Comparison of ENCODE assay signal across 9 cellular contexts in genomic region chr3:48655586-48655985, GRCh38. TPM values are rescaled to one million over a fixed set of nuclear protein-coding genes. Genes with fewer than 3 reads are reported as not detected.
DNase-seq lines count a peak whose midpoint lies in the region; ATAC-seq, FAIRE-seq and TF ChIP-seq lines count a peak whose summit lies in the region.
"Had no signal": no experiment of that assay in that cellular context is flagged by ENCODE, and none has a peak within 500 bp of the region (broad histone marks: within the 10 kb centered on the region; RNA-seq: fewer than 3 reads in every experiment).

No MANE protein-coding gene starts in this region.

- no peak for FAIRE-seq in A549 (lab: Jason Lieb, UNC)
- FAIRE-seq in pancreas (lab: Jason Lieb, UNC), result no peak

- no peaks in the 10 kb centered on the region for H3K27me3 Mint-ChIP-seq in T-helper 17 cell

- no peaks in the 10 kb centered on the region for H3K36me3 ChIP-seq in pancreas
- H3K36me3 ChIP-seq in MG63, result no peaks in the 10 kb centered on the region

- H3K36me3 Mint-ChIP-seq in T-helper 17 cell (ENCODE audit: low read depth), result no peaks in the 10 kb centered on the region

- H3K27me3 ChIP-seq in pancreas, result no peaks in the 10 kb centered on the region
- no peaks in the 10 kb centered on the region for H3K27me3 ChIP-seq in MG63

- no peak for TF ChIP-seq RAD21 in A549 (conservative IDR thresholded peaks at IDR 0.05 in 1 of 2, IDR thresholded peaks at IDR 0.05 in 1 of 2)

- intact Hi-C loops in pancreas (cut with DNase I), result no loop called here

- H3K9me3 ChIP-seq in A549 (no peaks in the 10 kb centered on the region), T-helper 17 cell (ENCODE audit: control insufficient read depth, low read length, poor library complexity, severe bottlenecking) (no peaks in the 10 kb centered on the region), pancreas (no peaks in the 10 kb centered on the region), MG63 (no peaks in the 10 kb centered on the region)

- peak overlapping the region; percentile 86 for H3K4me3 Mint-ChIP-seq in T-helper 17 cell

- H3K27ac ChIP-seq in A549 (peak overlapping the region; percentile 75 to 88), coronary artery (peak overlapping the region; percentile 70 to 88), pancreas (peak overlapping the region; percentile 3 to 70 (median 50))

- peak overlapping the region; percentile 71 for H3K4me2 ChIP-seq in A549

- peaks cover 9% of the 10 kb centered on the region; the same call in 1 of the 3 replicates for H3K4me1 ChIP-seq in A549
- H3K4me1 ChIP-seq in pancreas, result no peaks in the 10 kb centered on the region

- DNase-seq in A549 (ENCODE audit: low read depth in 1 of 2, low spot score in 1 of 2) (no peak), T-helper 17 cell (peak in 2 of 3 donors; percentile 24 to 26), coronary artery (ENCODE audit: low spot score) (no peak), pancreas (peak in 1 of 6 donors; percentile 65), glomerular visceral epithelial cell (ENCODE audit: extremely low spot score) (no peak), SIG-M5 (lab: John Stamatoyannopoulos, UW) (no peak), SHP77 (lab: John Stamatoyannopoulos, UW) (no peak), MG63 (no peak)

- no peak for TF ChIP-seq POLR2A in A549 (IDR thresholded peaks at IDR 0.05; ENCODE audit: low read length)

- TF ChIP-seq EP300 in A549 (IDR thresholded peaks at IDR 0.05), result no peak

- H3K4me3 ChIP-seq in A549 (peak overlapping the region; percentile 51; the same call in 2 of the 3 replicates), coronary artery (peak overlapping the region; percentile 88), pancreas (peak overlapping the region; percentile 42 to 59 (median 52)), MG63 (no peak overlapping the region)

- POLR2A ChIA-PET in A549 (lab: Yijun Ruan, JAX), result no interaction called here

- H3K27ac Mint-ChIP-seq in T-helper 17 cell, result peak overlapping the region; percentile 19

- TF ChIP-seq CTCF in A549 (IDR thresholded peaks at IDR 0.05) (no peak), coronary artery (IDR thresholded peaks at IDR 0.05) (no peak), pancreas (IDR thresholded peaks at IDR 0.05) (no peak)

- ATAC-seq in A549, result no peak
- peak; percentile 35 for ATAC-seq in T-helper 17 cell
- ATAC-seq in pancreas, result peak in 3 of 4 donors; percentile 3 to 6 (median 3)

- peaks cover 15% of the 10 kb centered on the region for H3K4me1 Mint-ChIP-seq in T-helper 17 cell

- no CpG with 5 or more reads among the region's 27 CpGs for WGBS in A549 (ENCODE audit: missing lambda C conversion rate)
- 15 to 20% methylated on average over 27 of the region's 27 CpGs for WGBS in pancreas, 2 donors

- CTCF ChIA-PET in A549 (lab: Yijun Ruan, JAX), result interaction anchor here (0.6 to 6.3 kb wide), 8 partner anchors 15 to 320 kb away, joined by 3 to 46 read pairs (median 5); partner anchors contain the start of genes SLC26A6 and UCN2

TF ChIP-seq in A549, 52 proteins besides CTCF, POLR2A, EP300 and RAD21:
- no peak for TF ChIP-seq ZSCAN20 (CRISPR knock-in tag; IDR thresholded peaks at IDR 0.05)
- no peak for TF ChIP-seq MAX (IDR thresholded peaks at IDR 0.05)
- no peak for TF ChIP-seq ELK1 (IDR thresholded peaks at IDR 0.05; ENCODE audit: low read depth, low read length)
- no peak for TF ChIP-seq CEBPB (IDR thresholded peaks at IDR 0.05)
- no peak for TF ChIP-seq RARB (CRISPR knock-in tag; IDR thresholded peaks at IDR 0.05)
- TF ChIP-seq ESRRA (IDR thresholded peaks at IDR 0.05; ENCODE audit: borderline replicate concordance, low read length), result no peak
- no peak for TF ChIP-seq ATOH8 (CRISPR knock-in tag; IDR thresholded peaks at IDR 0.05; ENCODE audit: low read depth)
- no peak for TF ChIP-seq FOXS1 (CRISPR knock-in tag; IDR thresholded peaks at IDR 0.05)
- TF ChIP-seq GATA3 (IDR thresholded peaks at IDR 0.05; ENCODE audit: borderline replicate concordance), result no peak
- TF ChIP-seq FOSB (CRISPR knock-in tag; IDR thresholded peaks at IDR 0.05), result no peak

RNA-seq across cellular contexts. Expression of gene CELSR3, which starts 7.1 kb away (rescaled TPM):
- 2.2 and 3.2 TPM in 2 replicates for polyA plus RNA-seq in A549 (2011; rRNA removed)
- polyA plus RNA-seq in A549 (2012; cell fraction: cytosol; rRNA removed), result 2.2 and 3.3 TPM in 2 replicates
- 13.7 and 15.3 TPM in 2 replicates for polyA plus RNA-seq in A549 (2012; cell fraction: nucleus; rRNA removed)
- 4.6 to 5.2 TPM (median 4.8 TPM) in 3 replicates for polyA plus RNA-seq in A549 (2017; fragmentation: RNase III; extraction: RNeasy Plus Mini Kit Qiagen cat#74134 plus additional on column Dnase treatment)
- polyA minus RNA-seq in A549 (2011; rRNA and poly(A)+ RNA removed), result 7.1 and 7.4 TPM in 2 replicates
- 1 to 10 TPM; 6.0 to 6.9 TPM for total RNA-seq in T-helper 17 cell
- total RNA-seq in pancreas, result 1 to 10 TPM in 4 of 6 donors, under 1 TPM in 2; 0.51 to 1.8 (median 1.1) TPM
- polyA plus RNA-seq in pancreas, result 10 to 100 TPM in 1 of 2 donors, 1 to 10 TPM in 1; 6.3 to 13.9 TPM
- 0.05 and 0.16 TPM in 2 replicates for total RNA-seq in MG63 (2014; rRNA removed; shearing (Covaris generic); ENCODE audit: low replicate concordance)

RNA-seq across cellular contexts. Expression of gene SLC26A6, which starts 20.3 kb away (rescaled TPM):
- polyA plus RNA-seq in A549 (2011; rRNA removed) (12.5 and 12.7 TPM in 2 replicates), A549 (2017; fragmentation: RNase III; extraction: RNeasy Plus Mini Kit Qiagen cat#74134 plus additional on column Dnase treatment) (20.0 to 25.5 TPM (median 23.2 TPM) in 3 replicates), pancreas (10 to 100 TPM; 25.2 to 32.1 TPM)
- polyA plus RNA-seq in A549 (2012; cell fraction: cytosol; rRNA removed), result 17.4 and 20.3 TPM in 2 replicates
- polyA plus RNA-seq in A549 (2012; cell fraction: nucleus; rRNA removed), result 135 and 159 TPM in 2 replicates
- 21.9 and 24.3 TPM in 2 replicates for polyA minus RNA-seq in A549 (2011; rRNA and poly(A)+ RNA removed)
- total RNA-seq in T-helper 17 cell (10 to 100 TPM; 16.4 to 22.1 TPM), pancreas (10 to 100 TPM in 2 of 6 donors, 1 to 10 TPM in 4; 6.2 to 15.9 (median 8.9) TPM)
- 4.4 and 9.7 TPM in 2 replicates for total RNA-seq in MG63 (2014; rRNA removed; shearing (Covaris generic); ENCODE audit: low replicate concordance)

RNA-seq across cellular contexts. Expression of gene NCKIPSD, which starts 30.1 kb away (rescaled TPM):
- 10.2 and 13.6 TPM in 2 replicates for polyA plus RNA-seq in A549 (2011; rRNA removed)
- 17.0 and 24.0 TPM in 2 replicates for polyA plus RNA-seq in A549 (2012; cell fraction: cytosol; rRNA removed)
- 35.9 and 48.2 TPM in 2 replicates for polyA plus RNA-seq in A549 (2012; cell fraction: nucleus; rRNA removed)
- polyA plus RNA-seq in A549 (2017; fragmentation: RNase III; extraction: RNeasy Plus Mini Kit Qiagen cat#74134 plus additional on column Dnase treatment), result 10.8 to 13.2 TPM (median 10.9 TPM) in 3 replicates
- 24.5 and 28.5 TPM in 2 replicates for polyA minus RNA-seq in A549 (2011; rRNA and poly(A)+ RNA removed)
- total RNA-seq in T-helper 17 cell, result 10 to 100 TPM; 14.6 to 17.2 TPM
- 10 to 100 TPM in 1 of 6 donors, 1 to 10 TPM in 5; 5.4 to 10.2 (median 7.2) TPM for total RNA-seq in pancreas
- polyA plus RNA-seq in pancreas, result 10 to 100 TPM; 12.0 to 17.0 TPM
- 2.0 and 4.8 TPM in 2 replicates for total RNA-seq in MG63 (2014; rRNA removed; shearing (Covaris generic); ENCODE audit: low replicate concordance)

RNA-seq across cellular contexts. Expression of gene TMEM89, which starts 34.0 kb away (rescaled TPM):
- polyA plus RNA-seq in A549 (2011; rRNA removed) (not detected in 2 replicates), A549 (2017; fragmentation: RNase III; extraction: RNeasy Plus Mini Kit Qiagen cat#74134 plus additional on column Dnase treatment) (0.21 TPM in 1 of 3 replicates, not detected in the others), pancreas (not detected)
- polyA plus RNA-seq in A549 (2012; cell fraction: cytosol; rRNA removed), result 0.12 and 0.19 TPM in 2 replicates
- polyA plus RNA-seq in A549 (2012; cell fraction: nucleus; rRNA removed), result 1.0 and 2.2 TPM in 2 replicates
- polyA minus RNA-seq in A549 (2011; rRNA and poly(A)+ RNA removed), result not detected in 2 replicates
- total RNA-seq in T-helper 17 cell (under 1 TPM in 1 of 2 donors, not detected in 1; 0.55 TPM), pancreas (not detected)
- total RNA-seq in MG63 (2014; rRNA removed; shearing (Covaris generic); ENCODE audit: low replicate concordance), result not detected in 2 replicates
- total RNA-seq: Daoy had no signal

RNA-seq across cellular contexts. Expression of gene UQCRC1, which starts 46.1 kb away (rescaled TPM):
- polyA plus RNA-seq in A549 (2011; rRNA removed), result 279 and 338 TPM in 2 replicates
- polyA plus RNA-seq in A549 (2012; cell fraction: cytosol; rRNA removed), result 390 and 409 TPM in 2 replicates
- 488 and 556 TPM in 2 replicates for polyA plus RNA-seq in A549 (2012; cell fraction: nucleus; rRNA removed)
- polyA plus RNA-seq in A549 (2017; fragmentation: RNase III; extraction: RNeasy Plus Mini Kit Qiagen cat#74134 plus additional on column Dnase treatment), result 233 to 256 TPM (median 254 TPM) in 3 replicates
- polyA minus RNA-seq in A549 (2011; rRNA and poly(A)+ RNA removed), result 677 and 753 TPM in 2 replicates
- 10 to 100 TPM; 86.1 to 92.1 TPM for total RNA-seq in T-helper 17 cell
- total RNA-seq in pancreas, result 100 to 1,000 TPM in 3 of 6 donors, 10 to 100 TPM in 3; 78.6 to 113 (median 97.4) TPM
- polyA plus RNA-seq in pancreas, result 100 to 1,000 TPM in 1 of 2 donors, 10 to 100 TPM in 1; 89.5 to 110 TPM
- 199 and 243 TPM in 2 replicates for total RNA-seq in MG63 (2014; rRNA removed; shearing (Covaris generic); ENCODE audit: low replicate concordance)

Comparison
In these comparisons a context has a peak if more than half of its experiments do, and no peak if none do; other contexts are left out.
1. ATAC-seq: peak in T-helper 17 cell (single experiment) and pancreas (3 of 4); none in A549 (0 of 2).
2. DNase-seq: peak in T-helper 17 cell (2 of 3); none in A549 (0 of 2), coronary artery (single experiment), glomerular visceral epithelial cell (single experiment), SIG-M5 (single experiment), SHP77 (0 of 2) and MG63 (single experiment).
3. Peak in every context shown above with its lines, with median percentiles within 50 percentile points of each other: H3K27ac ChIP-seq.